8 cellular contexts compared by ENCODE assay signal in genomic region chr14:90760591-90761316, GRCh38. TPM values are rescaled to one million over a fixed set of nuclear protein-coding genes. Genes with fewer than 3 reads are reported as not detected.
DNase-seq lines count a peak whose midpoint lies in the region; ATAC-seq and TF ChIP-seq lines count a peak whose summit lies in the region.

No MANE protein-coding gene starts in this region.

- H3K27me3 ChIP-seq in Caco-2 (replicated peaks; ENCODE audit: control insufficient read depth, insufficient read depth, low read length): no peaks in the 10 kb centered on the region

- intact Hi-C loops in Caco-2 (cut with micrococcal nuclease; ENCODE audit: unreplicated experiment): no loop called here

- 0 out of 2 replicates have a peak, but pooled peaks cover 13% of the 10 kb centered on the region for H3K9me3 ChIP-seq in Caco-2

- H3K4me3 Mint-ChIP-seq in Caco-2 (ENCODE audit: unreplicated experiment): no peak overlapping the region

- CTCF ChIA-PET in Caco-2 (lab: Charles Lee): no interaction called here

- H3K4me1 Mint-ChIP-seq in Caco-2 (ENCODE audit: low read depth, unreplicated experiment): no peaks in the 10 kb centered on the region

- DNase-seq in Caco-2 (peak in 1 of 2 experiments; percentile 32), HuH-7 (ENCODE audit: low spot score) (peak; percentile 39), kidney glomerular epithelial cell (lab: John Stamatoyannopoulos, UW) (peak; percentile 20), RPMI8226 (no peak)

- no peak overlapping the region for H3K4me3 ChIP-seq in Caco-2 (ENCODE audit: low read depth, low read length)

- peaks cover 7% of the 10 kb centered on the region for H3K36me3 Mint-ChIP-seq in Caco-2 (ENCODE audit: insufficient read depth, unreplicated experiment)

- BruUV-seq in Caco-2 (replicated peaks; lab: Mats Ljungman, UMichigan): no TSS peak

- POLR2A ChIA-PET in Caco-2 (lab: Charles Lee): no interaction called here

- H3K27me3 Mint-ChIP-seq in Caco-2 (ENCODE audit: insufficient read depth, unreplicated experiment): no peaks in the 10 kb centered on the region

- H3K9me3 Mint-ChIP-seq in Caco-2 (ENCODE audit: unreplicated experiment): peaks cover 10% of the 10 kb centered on the region

- ATAC-seq in SK-N-SH treated with all-trans-retinoic acid at 6 μM for 48 hours: peak; percentile 43; the same call in 2 of the 3 replicates
- no peak for ATAC-seq in esophagus mucosa
- no peak for ATAC-seq in HG02571 (IDR thresholded peaks at IDR 0.05; ENCODE audit: unreplicated experiment)
- no peak for ATAC-seq in HG03139 (IDR thresholded peaks at IDR 0.05; ENCODE audit: unreplicated experiment)

- H3K36me3 ChIP-seq in Caco-2 (ENCODE audit: control insufficient read depth, insufficient read depth, low read length): no peaks in the 10 kb centered on the region

- H3K4me1 ChIP-seq in Caco-2: no peaks in the 10 kb centered on the region

- TF ChIP-seq CTCF in Caco-2 (IDR thresholded peaks at IDR 0.05; ENCODE audit: insufficient read depth in 1 of 2, low read depth in 1 of 2, low read length in 1 of 2, severe bottlenecking in 1 of 2, unreplicated experiment in 1 of 2): peak; percentile 12 to 28

- H3K27ac Mint-ChIP-seq in Caco-2 (ENCODE audit: unreplicated experiment): no peak overlapping the region

TF ChIP-seq in SK-N-SH treated with all-trans-retinoic acid at 6 μM for 48 hours, 23 proteins besides CTCF, POLR2A, EP300 and RAD21:
- TF ChIP-seq CSRNP3 (CRISPR knock-in tag; IDR thresholded peaks at IDR 0.05) (no peak), PPARA (CRISPR knock-in tag; IDR thresholded peaks at IDR 0.05; ENCODE audit: borderline replicate concordance) (no peak), ZNF565 (CRISPR knock-in tag; conservative IDR thresholded peaks at IDR 0.05; ENCODE audit: low read depth) (no peak), OSR1 (CRISPR knock-in tag; IDR thresholded peaks at IDR 0.05) (no peak), SNAI2 (CRISPR knock-in tag; IDR thresholded peaks at IDR 0.05) (no peak), BACH2 (CRISPR knock-in tag; IDR thresholded peaks at IDR 0.05; ENCODE audit: borderline replicate concordance) (no peak)
- TF ChIP-seq, protein P1, sequence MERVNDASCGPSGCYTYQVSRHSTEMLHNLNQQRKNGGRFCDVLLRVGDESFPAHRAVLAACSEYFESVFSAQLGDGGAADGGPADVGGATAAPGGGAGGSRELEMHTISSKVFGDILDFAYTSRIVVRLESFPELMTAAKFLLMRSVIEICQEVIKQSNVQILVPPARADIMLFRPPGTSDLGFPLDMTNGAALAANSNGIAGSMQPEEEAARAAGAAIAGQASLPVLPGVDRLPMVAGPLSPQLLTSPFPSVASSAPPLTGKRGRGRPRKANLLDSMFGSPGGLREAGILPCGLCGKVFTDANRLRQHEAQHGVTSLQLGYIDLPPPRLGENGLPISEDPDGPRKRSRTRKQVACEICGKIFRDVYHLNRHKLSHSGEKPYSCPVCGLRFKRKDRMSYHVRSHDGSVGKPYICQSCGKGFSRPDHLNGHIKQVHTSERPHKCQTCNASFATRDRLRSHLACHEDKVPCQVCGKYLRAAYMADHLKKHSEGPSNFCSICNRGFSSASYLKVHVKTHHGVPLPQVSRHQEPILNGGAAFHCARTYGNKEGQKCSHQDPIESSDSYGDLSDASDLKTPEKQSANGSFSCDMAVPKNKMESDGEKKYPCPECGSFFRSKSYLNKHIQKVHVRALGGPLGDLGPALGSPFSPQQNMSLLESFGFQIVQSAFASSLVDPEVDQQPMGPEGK (CRISPR knock-in tag; IDR thresholded peaks at IDR 0.05; ENCODE audit: borderline replicate concordance): no peak
- TF ChIP-seq, protein P2, sequence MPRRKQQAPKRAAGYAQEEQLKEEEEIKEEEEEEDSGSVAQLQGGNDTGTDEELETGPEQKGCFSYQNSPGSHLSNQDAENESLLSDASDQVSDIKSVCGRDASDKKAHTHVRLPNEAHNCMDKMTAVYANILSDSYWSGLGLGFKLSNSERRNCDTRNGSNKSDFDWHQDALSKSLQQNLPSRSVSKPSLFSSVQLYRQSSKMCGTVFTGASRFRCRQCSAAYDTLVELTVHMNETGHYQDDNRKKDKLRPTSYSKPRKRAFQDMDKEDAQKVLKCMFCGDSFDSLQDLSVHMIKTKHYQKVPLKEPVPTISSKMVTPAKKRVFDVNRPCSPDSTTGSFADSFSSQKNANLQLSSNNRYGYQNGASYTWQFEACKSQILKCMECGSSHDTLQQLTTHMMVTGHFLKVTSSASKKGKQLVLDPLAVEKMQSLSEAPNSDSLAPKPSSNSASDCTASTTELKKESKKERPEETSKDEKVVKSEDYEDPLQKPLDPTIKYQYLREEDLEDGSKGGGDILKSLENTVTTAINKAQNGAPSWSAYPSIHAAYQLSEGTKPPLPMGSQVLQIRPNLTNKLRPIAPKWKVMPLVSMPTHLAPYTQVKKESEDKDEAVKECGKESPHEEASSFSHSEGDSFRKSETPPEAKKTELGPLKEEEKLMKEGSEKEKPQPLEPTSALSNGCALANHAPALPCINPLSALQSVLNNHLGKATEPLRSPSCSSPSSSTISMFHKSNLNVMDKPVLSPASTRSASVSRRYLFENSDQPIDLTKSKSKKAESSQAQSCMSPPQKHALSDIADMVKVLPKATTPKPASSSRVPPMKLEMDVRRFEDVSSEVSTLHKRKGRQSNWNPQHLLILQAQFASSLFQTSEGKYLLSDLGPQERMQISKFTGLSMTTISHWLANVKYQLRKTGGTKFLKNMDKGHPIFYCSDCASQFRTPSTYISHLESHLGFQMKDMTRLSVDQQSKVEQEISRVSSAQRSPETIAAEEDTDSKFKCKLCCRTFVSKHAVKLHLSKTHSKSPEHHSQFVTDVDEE (CRISPR knock-in tag; IDR thresholded peaks at IDR 0.05): no peak
TF ChIP-seq in SK-N-SH treated with all-trans-retinoic acid at 6 μM for 48 hours: peak in this region for 0.

RNA-seq across cellular contexts. Expression of gene TTC7B, which starts 55.5 kb away (rescaled TPM):
- total RNA-seq in Caco-2 (2022): 19.0 and 28.5 TPM in 2 replicates
- 9.9 TPM for total RNA-seq in esophagus mucosa
